In the genomic region with DNA sequence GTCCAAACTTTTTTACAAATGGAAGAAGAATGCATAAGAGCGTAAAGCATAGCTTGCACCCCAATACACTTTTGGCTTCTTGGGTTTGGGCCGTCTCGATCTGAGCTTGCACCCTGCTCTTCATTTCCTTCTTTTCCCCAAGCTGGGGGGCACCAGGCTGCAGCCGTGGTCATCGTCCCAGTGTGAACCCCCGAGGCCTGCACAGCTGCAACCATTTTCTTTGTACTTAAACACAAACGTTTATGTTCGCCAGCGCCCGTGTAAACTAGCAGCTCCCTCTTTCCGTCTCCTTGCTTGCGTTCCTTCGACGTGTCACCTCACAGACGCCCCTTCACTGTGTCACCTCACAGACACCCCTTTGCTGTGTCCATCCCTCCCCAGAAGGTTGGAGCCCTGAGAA, we compare ENCODE assay signal across 16 cellular contexts. TPM values are rescaled to one million over a fixed set of nuclear protein-coding genes. Genes with fewer than 3 reads are reported as not detected.
"Had no signal": no experiment of that assay in that cellular context is flagged by ENCODE, and none has a peak within 500 bp of the region (broad histone marks: within the 10 kb centered on the region; RNA-seq: fewer than 3 reads in every experiment).

No MANE protein-coding gene starts in this region.

- H3K9ac ChIP-seq: parathyroid adenoma had no signal

- DNase-seq: activated naive CD8-positive, alpha-beta T cell treated with anti-CD3 and anti-CD28 coated beads for 36 hours; activated T-cell treated with anti-CD3 and anti-CD28 coated beads, Interleukin-2, amount 50 U/mL, for 4 hours; hippocampal formation had no signal

- H3K9me3 ChIP-seq: esophagus muscularis mucosa, stomach, suprapubic skin, tibial nerve had no signal

- ATAC-seq: stimulated activated memory B cell treated with anti-CD40 and anti-IgM and Interleukin-4, amounts not matched to agents 10 μg/mL and 1 μg/mL and 100 μg/mL, for 72 hours had no signal

- H3K4me3 ChIP-seq: esophagus muscularis mucosa, stomach, suprapubic skin, tibial nerve had no signal

- H3K27ac ChIP-seq: esophagus muscularis mucosa, parathyroid adenoma, stomach, suprapubic skin, tibial nerve had no signal

- H3K79me2 ChIP-seq: parathyroid adenoma had no signal

- H3K36me3 ChIP-seq: esophagus muscularis mucosa, stomach, suprapubic skin, tibial nerve had no signal

- H2AFZ ChIP-seq: parathyroid adenoma had no signal

RNA-seq across cellular contexts. Expression of a gene that starts 10.1 kb away (rescaled TPM):
- total RNA-seq: activated CD8-positive, alpha-beta memory T cell treated with anti-CD3 and anti-CD28 coated beads for 36 hours; activated naive CD8-positive, alpha-beta T cell treated with anti-CD3 and anti-CD28 coated beads for 36 hours; activated T-cell treated with anti-CD3 and anti-CD28 coated beads, Interleukin-2, amount 50 U/mL, for 4 hours; astrocyte; esophagus muscularis mucosa; frontal cortex; liver; mononuclear cell; pulmonary artery endothelial cell; stomach; tibial nerve had no signal
- polyA plus RNA-seq: liver, small intestine, stomach had no signal

RNA-seq across cellular contexts. Expression of a gene that starts 17.7 kb away (rescaled TPM):
- total RNA-seq: activated CD8-positive, alpha-beta memory T cell treated with anti-CD3 and anti-CD28 coated beads for 36 hours; activated naive CD8-positive, alpha-beta T cell treated with anti-CD3 and anti-CD28 coated beads for 36 hours; activated T-cell treated with anti-CD3 and anti-CD28 coated beads, Interleukin-2, amount 50 U/mL, for 4 hours; astrocyte; esophagus muscularis mucosa; frontal cortex; liver; mononuclear cell; pulmonary artery endothelial cell; stomach; tibial nerve had no signal
- polyA plus RNA-seq: liver, small intestine, stomach had no signal

RNA-seq across cellular contexts. Expression of a gene that starts 31.4 kb away (rescaled TPM):
- total RNA-seq: activated CD8-positive, alpha-beta memory T cell treated with anti-CD3 and anti-CD28 coated beads for 36 hours; activated naive CD8-positive, alpha-beta T cell treated with anti-CD3 and anti-CD28 coated beads for 36 hours; activated T-cell treated with anti-CD3 and anti-CD28 coated beads, Interleukin-2, amount 50 U/mL, for 4 hours; astrocyte; esophagus muscularis mucosa; frontal cortex; liver; mononuclear cell; pulmonary artery endothelial cell; stomach; tibial nerve had no signal
- polyA plus RNA-seq: liver, small intestine, stomach had no signal

RNA-seq across cellular contexts. Expression of a gene that starts 41.6 kb away (rescaled TPM):
- total RNA-seq: activated CD8-positive, alpha-beta memory T cell treated with anti-CD3 and anti-CD28 coated beads for 36 hours; activated naive CD8-positive, alpha-beta T cell treated with anti-CD3 and anti-CD28 coated beads for 36 hours; activated T-cell treated with anti-CD3 and anti-CD28 coated beads, Interleukin-2, amount 50 U/mL, for 4 hours; astrocyte; esophagus muscularis mucosa; frontal cortex; liver; mononuclear cell; pulmonary artery endothelial cell; stomach; tibial nerve had no signal
- polyA plus RNA-seq: stomach had no signal

RNA-seq across cellular contexts. Expression of a gene that starts 54.6 kb away (rescaled TPM):
- total RNA-seq: activated CD8-positive, alpha-beta memory T cell treated with anti-CD3 and anti-CD28 coated beads for 36 hours; activated naive CD8-positive, alpha-beta T cell treated with anti-CD3 and anti-CD28 coated beads for 36 hours; activated T-cell treated with anti-CD3 and anti-CD28 coated beads, Interleukin-2, amount 50 U/mL, for 4 hours; astrocyte; esophagus muscularis mucosa; frontal cortex; liver; mononuclear cell; pulmonary artery endothelial cell; stomach; tibial nerve had no signal
- polyA plus RNA-seq: liver, small intestine had no signal
